2 cellular contexts compared by ENCODE assay signal in genomic region chr15:26719866-26720265, GRCh38. TPM values are rescaled to one million over a fixed set of nuclear protein-coding genes. Genes with fewer than 3 reads are reported as not detected.
"Had no signal": no experiment of that assay in that cellular context is flagged by ENCODE, and none has a peak within 500 bp of the region (broad histone marks: within the 10 kb centered on the region; RNA-seq: fewer than 3 reads in every experiment).

No MANE protein-coding gene starts in this region.

RNA-seq across cellular contexts. Expression of gene GABRB3, which starts 53.0 kb away (rescaled TPM):
- total RNA-seq: HepG2, HT1080 had no signal
- polyA plus RNA-seq: HepG2 had no signal
